8 cellular contexts compared by ENCODE assay signal in the genomic region with DNA sequence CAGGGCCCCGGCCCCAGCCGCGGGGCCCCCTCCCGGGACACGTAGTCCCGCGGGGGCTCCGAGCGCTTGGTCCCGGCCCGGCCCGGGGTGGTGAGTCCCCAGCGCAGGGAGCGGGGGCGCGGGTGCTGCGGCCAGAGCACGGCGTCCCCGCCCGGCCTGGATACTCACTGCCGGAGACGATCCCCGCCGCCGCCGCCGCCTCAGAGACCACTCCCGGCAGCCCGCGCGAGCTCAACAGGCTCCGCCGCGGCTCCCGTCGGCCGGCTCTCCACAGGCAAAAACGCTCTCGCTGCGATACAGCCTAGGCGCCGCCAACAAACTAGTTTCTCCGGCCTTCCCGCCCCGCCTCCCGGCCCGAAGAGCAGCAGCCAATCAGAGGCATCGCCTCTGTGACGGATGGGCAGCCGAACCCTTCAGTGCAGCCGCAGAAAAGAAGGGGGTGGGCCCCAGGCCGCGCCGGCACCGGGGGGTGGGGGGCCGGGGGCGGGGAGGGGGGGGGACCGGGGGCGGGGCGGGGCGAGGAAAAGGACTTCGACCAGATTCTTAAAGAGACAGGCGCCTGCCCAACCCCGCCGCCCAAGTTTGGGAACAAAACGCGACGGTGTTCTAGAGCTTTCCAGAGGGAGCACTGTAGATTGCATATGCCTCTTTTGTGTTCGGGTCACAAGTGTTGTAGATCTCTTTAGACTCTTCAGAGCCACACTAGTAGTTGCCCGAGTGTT. TPM values are rescaled to one million over a fixed set of nuclear protein-coding genes. Genes with fewer than 3 reads are reported as not detected.
DNase-seq lines count a peak whose midpoint lies in the region; ATAC-seq and TF ChIP-seq lines count a peak whose summit lies in the region.

A gene with protein sequence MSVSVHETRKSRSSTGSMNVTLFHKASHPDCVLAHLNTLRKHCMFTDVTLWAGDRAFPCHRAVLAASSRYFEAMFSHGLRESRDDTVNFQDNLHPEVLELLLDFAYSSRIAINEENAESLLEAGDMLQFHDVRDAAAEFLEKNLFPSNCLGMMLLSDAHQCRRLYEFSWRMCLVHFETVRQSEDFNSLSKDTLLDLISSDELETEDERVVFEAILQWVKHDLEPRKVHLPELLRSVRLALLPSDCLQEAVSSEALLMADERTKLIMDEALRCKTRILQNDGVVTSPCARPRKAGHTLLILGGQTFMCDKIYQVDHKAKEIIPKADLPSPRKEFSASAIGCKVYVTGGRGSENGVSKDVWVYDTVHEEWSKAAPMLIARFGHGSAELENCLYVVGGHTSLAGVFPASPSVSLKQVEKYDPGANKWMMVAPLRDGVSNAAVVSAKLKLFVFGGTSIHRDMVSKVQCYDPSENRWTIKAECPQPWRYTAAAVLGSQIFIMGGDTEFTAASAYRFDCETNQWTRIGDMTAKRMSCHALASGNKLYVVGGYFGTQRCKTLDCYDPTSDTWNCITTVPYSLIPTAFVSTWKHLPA (minus strand): TSS at position 328 of the 722 bp plus-strand sequence. CDS start 25,115 bp downstream, outside the sequence.

- H3K4me1 Mint-ChIP-seq in activated naive CD4-positive, alpha-beta T cell treated with anti-CD3 and anti-CD28 coated beads, Interleukin-2, amount 50 U/mL, for 24 hours: peaks cover 39% of the 10 kb centered on the region

- H3K36me3 Mint-ChIP-seq in activated naive CD4-positive, alpha-beta T cell treated with anti-CD3 and anti-CD28 coated beads, Interleukin-2, amount 50 U/mL, for 24 hours: no peaks in the 10 kb centered on the region

- H3K4me3 ChIP-seq in GM06990 (replicated peaks; ENCODE audit: low read depth, low read length) (peak within 1 kb of the TSS; percentile 76), NB4 (ENCODE audit: low read depth, low read length) (peak within 1 kb of the TSS; percentile 70)

- no peaks in the 10 kb centered on the region for H3K27me3 Mint-ChIP-seq in activated naive CD4-positive, alpha-beta T cell treated with anti-CD3 and anti-CD28 coated beads, Interleukin-2, amount 50 U/mL, for 24 hours

- peak within 1 kb of the TSS; percentile 80 for H3K27ac Mint-ChIP-seq in activated naive CD4-positive, alpha-beta T cell treated with anti-CD3 and anti-CD28 coated beads, Interleukin-2, amount 50 U/mL, for 24 hours

- no peaks in the 10 kb centered on the region for H3K27me3 ChIP-seq in GM06990 (replicated peaks; ENCODE audit: control insufficient read depth, insufficient read depth, low read length)

- peak; percentile 90 for DNase-seq in GM06990 (ENCODE audit: extremely low read depth, insufficient read length)
- DNase-seq in NB4 (ENCODE audit: low read depth): peak; percentile 96
- DNase-seq in SK-N-DZ (ENCODE audit: low spot score): peak; percentile 95
- DNase-seq in glomerular visceral epithelial cell (ENCODE audit: extremely low spot score): peak; percentile 95
- DNase-seq in omental fat pad (ENCODE audit: low spot score): peak; percentile 55

- peak within 1 kb of the TSS; percentile 91 for H3K4me3 Mint-ChIP-seq in activated naive CD4-positive, alpha-beta T cell treated with anti-CD3 and anti-CD28 coated beads, Interleukin-2, amount 50 U/mL, for 24 hours

- peak within 1 kb of the TSS; percentile 44 for H3K27ac ChIP-seq in temporal lobe (ENCODE audit: low read depth, low read length)

- H3K9me3 Mint-ChIP-seq in activated naive CD4-positive, alpha-beta T cell treated with anti-CD3 and anti-CD28 coated beads, Interleukin-2, amount 50 U/mL, for 24 hours: no peaks in the 10 kb centered on the region

- ATAC-seq in HG02571 (IDR thresholded peaks at IDR 0.05; ENCODE audit: unreplicated experiment) (peak; percentile 99), omental fat pad (ENCODE audit: low FRiP score) (peak; percentile 99)

- no peaks in the 10 kb centered on the region for H3K36me3 ChIP-seq in GM06990 (ENCODE audit: control insufficient read depth, insufficient read depth, low read length)

- peak; percentile 16 for TF ChIP-seq POLR2A in NB4 (IDR thresholded peaks at IDR 0.05; ENCODE audit: extremely low read depth, insufficient read length)

- TF ChIP-seq CTCF in GM06990 (IDR thresholded peaks at IDR 0.05; ENCODE audit: insufficient read depth, low read length, poor library complexity, severe bottlenecking) (no peak), NB4 (IDR thresholded peaks at IDR 0.05; ENCODE audit: low read depth, low read length) (no peak), omental fat pad (IDR thresholded peaks at IDR 0.05) (no peak)

RNA-seq across cellular contexts. Expression of the gene that starts here (rescaled TPM):
- polyA plus RNA-seq in SK-N-DZ (2014; cell fraction: cytosol; rRNA removed): 16.6 and 22.5 TPM in 2 replicates
- polyA plus RNA-seq in SK-N-DZ (2014; cell fraction: nucleus; rRNA removed): 20.5 and 29.3 TPM in 2 replicates
- total RNA-seq in omental fat pad (10 to 100 TPM; 12.0 to 45.8 (median 22.3) TPM), temporal lobe (26.3 TPM)

Comparison
In these comparisons a context has a peak if more than half of its experiments do, and no peak if none do; other contexts are left out.
1. Peak in every context shown above with its lines: DNase-seq, ATAC-seq, H3K4me3 ChIP-seq and H3K27ac ChIP-seq.